ENCODE assay signal across 19 cellular contexts in genomic region chr17:82937411-82938371, GRCh38.
A peak's percentile ranks its signal among the peaks of the same experiment; 100 is the strongest.
DNase-seq lines count a peak whose midpoint lies in the region; ATAC-seq and TF ChIP-seq lines count a peak whose summit lies in the region.
"Had no signal": no experiment of that assay in that cellular context is flagged by ENCODE, and none has a peak within 500 bp of the region (broad histone marks: within the 10 kb centered on the region; RNA-seq: fewer than 3 reads in every experiment).

No MANE protein-coding gene starts in this region.

- no peaks in the 10 kb centered on the region for H3K27me3 ChIP-seq in RWPE2 (ENCODE audit: insufficient read depth, poor library complexity, severe bottlenecking)
- no peaks in the 10 kb centered on the region for H3K27me3 ChIP-seq in right lobe of liver
- H3K27me3 ChIP-seq: suprapubic skin had no signal

- ATAC-seq in RWPE2 (ENCODE audit: low read depth) (no peak), right lobe of liver (no peak), sciatic nerve (no peak), GM21367 (IDR thresholded peaks at IDR 0.05; ENCODE audit: unreplicated experiment) (no peak)
- ATAC-seq: activated CD8-positive, alpha-beta memory T cell treated with anti-CD3 and anti-CD28 coated beads, Interleukin-2, amount 10 ng/mL, durations not matched to agents 7 days and 5 days had no signal

- H3K36me3 ChIP-seq in RWPE2 (ENCODE audit: low read depth) (peaks cover 47% of the 10 kb centered on the region), right lobe of liver (peaks cover 0 to 14% (median 1%) of the 10 kb centered on the region in 4 donors)

- H3K9me3 ChIP-seq in RWPE2 (ENCODE audit: severe bottlenecking) (no peaks in the 10 kb centered on the region), right lobe of liver (no peaks in the 10 kb centered on the region)
- H3K9me3 ChIP-seq: suprapubic skin had no signal

- H3K4me3 ChIP-seq in RWPE2 (ENCODE audit: severe bottlenecking) (no peak overlapping the region), right lobe of liver (no peak overlapping the region)
- H3K4me3 ChIP-seq: SK-N-MC, smooth muscle cell, suprapubic skin had no signal

- TF ChIP-seq CTCF in RWPE2 (IDR thresholded peaks at IDR 0.05; ENCODE audit: poor library complexity, severe bottlenecking), result no peak
- no peak for TF ChIP-seq CTCF in right lobe of liver (IDR thresholded peaks at IDR 0.05)

- TF ChIP-seq POLR2A in right lobe of liver (IDR thresholded peaks at IDR 0.05), result no peak

- intact Hi-C loops in right lobe of liver (cut with DNase I), result no loop called here
- intact Hi-C loops in sciatic nerve (cut with DNase I), result no loop called here

- H3K4me1 ChIP-seq in RWPE2 (ENCODE audit: insufficient read depth, poor library complexity, severe bottlenecking), result no peaks in the 10 kb centered on the region
- no peaks in the 10 kb centered on the region for H3K4me1 ChIP-seq in right lobe of liver
- H3K4me1 ChIP-seq: suprapubic skin had no signal

- no peak overlapping the region for H3K27ac ChIP-seq in RWPE2 (ENCODE audit: poor library complexity, severe bottlenecking)
- no peak overlapping the region for H3K27ac ChIP-seq in right lobe of liver
- H3K27ac ChIP-seq: SK-N-MC, suprapubic skin had no signal

- peak; percentile 24 for DNase-seq in activated CD4-positive, CD25-positive, alpha-beta regulatory T cell treated with anti-CD3 and anti-CD28 coated beads, Interleukin-2, amount 50 U/mL, for 72 hours
- DNase-seq in activated CD4-positive, CD25-positive, alpha-beta regulatory T cell (lab: John Stamatoyannopoulos, UW), result no peak
- peak; percentile 60 for DNase-seq in RWPE2 (ENCODE audit: low spot score)
- DNase-seq in right lobe of liver, result peak; percentile 14 to 53 (median 42)
- peak; percentile 38 for DNase-seq in sciatic nerve (ENCODE audit: low spot score)
- no peak for DNase-seq in activated CD4-positive, alpha-beta T cell treated with anti-CD3 and anti-CD28 coated beads, Interleukin-2, amount 50 U/mL, for 48 hours
- no peak for DNase-seq in NCI-H1092 treated with DMSO at 0.1 percent for 48 hours (lab: John Stamatoyannopoulos, UW)
- DNase-seq: 8988T; activated CD8-positive, alpha-beta memory T cell treated with anti-CD3 and anti-CD28 coated beads, Interleukin-2, amount 10 ng/mL, durations not matched to agents 7 days and 5 days; activated gamma-delta T cell treated with Interleukin-2 at 50 U/mL for 16 hours; Calu3; NCI-H1417 treated with DMSO at 0.1 percent for 48 hours; NCI-H2171; NCI-H748 treated with DMSO at 0.1 percent for 48 hours; T-helper 9 cell had no signal

- 60% methylated on average over 1 of the region's 53 CpGs for WGBS in right lobe of liver (ENCODE audit: insufficient coverage, low coverage, low lambda C conversion rate, missing lambda C conversion rate)

Comparison
In these comparisons a context has a peak if more than half of its experiments do, and no peak if none do; other contexts are left out.
1. DNase-seq: peak in activated CD4-positive, CD25-positive, alpha-beta regulatory T cell treated with anti-CD3 and anti-CD28 coated beads, Interleukin-2, amount 50 U/mL, for 72 hours (single experiment), RWPE2 (single experiment), right lobe of liver (3 of 3) and sciatic nerve (single experiment); none in activated CD4-positive, CD25-positive, alpha-beta regulatory T cell (0 of 4), activated CD4-positive, alpha-beta T cell treated with anti-CD3 and anti-CD28 coated beads, Interleukin-2, amount 50 U/mL, for 48 hours (0 of 2) and NCI-H1092 treated with DMSO at 0.1 percent for 48 hours (single experiment).